ENCODE assay signal across 8 cellular contexts in the genomic region with DNA sequence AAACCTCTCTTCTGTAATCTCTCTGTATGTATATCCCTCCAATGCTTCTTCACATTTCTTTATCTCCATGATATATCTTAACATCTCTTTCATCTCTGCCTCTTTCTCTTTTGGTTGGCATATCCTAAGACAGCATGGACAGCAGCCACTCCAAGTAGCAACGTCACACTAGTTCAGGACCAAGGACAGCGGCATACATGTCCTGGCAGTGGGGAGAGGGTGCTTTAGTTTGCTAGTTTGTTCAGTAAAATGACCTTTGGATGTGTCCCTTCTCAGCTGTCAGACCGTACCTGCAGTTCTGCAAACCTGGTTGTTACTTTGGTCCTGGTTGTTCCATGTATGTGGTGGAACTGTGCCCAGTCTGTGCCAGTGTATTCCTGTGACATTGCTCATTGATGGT.
DNase-seq lines count a peak whose midpoint lies in the region; ATAC-seq and TF ChIP-seq lines count a peak whose summit lies in the region.

No MANE protein-coding gene starts in this region.

- peak; percentile 66 to 67 for ATAC-seq in lower lobe of right lung
- ATAC-seq in HG03460 (IDR thresholded peaks at IDR 0.05; ENCODE audit: unreplicated experiment), result no peak
- ATAC-seq in HG02981 (IDR thresholded peaks at IDR 0.05; ENCODE audit: unreplicated experiment), result no peak

- DNase-seq in GDM1 (lab: John Stamatoyannopoulos, UW) (peak; percentile 2), Kasumi-1 (lab: John Stamatoyannopoulos, UW) (peak; percentile 72 to 80), MCF 10A (ENCODE audit: unreplicated experiment) (peak; percentile 85), lower lobe of right lung (no peak), SHP77 (lab: John Stamatoyannopoulos, UW) (no peak)
- DNase-seq in activated effector memory CD4-positive, alpha-beta T cell treated with anti-CD3 and anti-CD28 coated beads, Interleukin-2, amount 50 U/mL, for 16 hours, result no peak

- no peaks in the 10 kb centered on the region for H3K36me3 Mint-ChIP-seq in MCF 10A (ENCODE audit: insufficient read depth, unreplicated experiment)

- no peak for TF ChIP-seq CTCF in MCF 10A (IDR thresholded peaks at IDR 0.05; ENCODE audit: unreplicated experiment)
- TF ChIP-seq CTCF in lower lobe of right lung (IDR thresholded peaks at IDR 0.05), result no peak

- H3K4me1 ChIP-seq in lower lobe of right lung, result no peaks in the 10 kb centered on the region

- no peak overlapping the region for H3K27ac ChIP-seq in lower lobe of right lung

- no peaks in the 10 kb centered on the region for H3K9me3 ChIP-seq in lower lobe of right lung

- CTCF ChIA-PET in MCF 10A (lab: Yijun Ruan, JAX), result no interaction called here

- no peaks in the 10 kb centered on the region for H3K9me3 Mint-ChIP-seq in MCF 10A (ENCODE audit: unreplicated experiment)

- intact Hi-C loops in MCF 10A (cut with micrococcal nuclease) (no loop called here), lower lobe of right lung (cut with DNase I) (no loop called here)

- no peak overlapping the region for H3K4me3 ChIP-seq in lower lobe of right lung

- no peaks in the 10 kb centered on the region for H3K27me3 ChIP-seq in lower lobe of right lung (ENCODE audit: low read depth)

- POLR2A ChIA-PET in MCF 10A (lab: Yijun Ruan, JAX), result no interaction called here

- H3K4me1 Mint-ChIP-seq in MCF 10A (ENCODE audit: insufficient read depth, unreplicated experiment), result no peaks in the 10 kb centered on the region

- peaks cover 65% of the 10 kb centered on the region for H3K27me3 Mint-ChIP-seq in MCF 10A (ENCODE audit: insufficient read depth, unreplicated experiment)

- H3K36me3 ChIP-seq in lower lobe of right lung, result no peaks in the 10 kb centered on the region

- BruUV-seq in MCF 10A (replicated peaks; lab: Mats Ljungman, UMichigan), result no TSS peak

- no peak overlapping the region for H3K4me3 Mint-ChIP-seq in MCF 10A (ENCODE audit: unreplicated experiment)

- H3K27ac Mint-ChIP-seq in MCF 10A (ENCODE audit: low read depth, unreplicated experiment), result no peak overlapping the region

Comparison
In these comparisons a context has a peak if more than half of its experiments do, and no peak if none do; other contexts are left out.
1. DNase-seq: peak in GDM1 (single experiment), Kasumi-1 (2 of 2) and MCF 10A (single experiment); none in lower lobe of right lung (single experiment), activated effector memory CD4-positive, alpha-beta T cell treated with anti-CD3 and anti-CD28 coated beads, Interleukin-2, amount 50 U/mL, for 16 hours (single experiment) and SHP77 (0 of 2).
2. ATAC-seq: peak in lower lobe of right lung (2 of 2); none in HG03460 (single experiment) and HG02981 (single experiment).